21 cellular contexts compared by ENCODE assay signal in genomic region chr1:241775021-241775420, GRCh38.
DNase-seq lines count a peak whose midpoint lies in the region; ATAC-seq, FAIRE-seq and TF ChIP-seq lines count a peak whose summit lies in the region.
"Had no signal": no experiment of that assay in that cellular context is flagged by ENCODE, and none has a peak within 500 bp of the region (broad histone marks: within the 10 kb centered on the region; RNA-seq: fewer than 3 reads in every experiment).

No MANE protein-coding gene starts in this region.

- no peak overlapping the region for H3K27ac ChIP-seq in A549
- H3K27ac ChIP-seq: GM23248 had no signal

- peak; percentile 7 for FAIRE-seq in A549 (lab: Jason Lieb, UNC)
- FAIRE-seq: GM19239 had no signal

- H3K27me3 ChIP-seq in BE2C, result no peaks in the 10 kb centered on the region

- H3K4me3 ChIP-seq in A549 (no peak overlapping the region), epithelial cell of esophagus (ENCODE audit: low read length) (no peak overlapping the region), BE2C (ENCODE audit: low read depth, low read length) (no peak overlapping the region)
- H3K4me3 ChIP-seq: GM23248, HAP-1 had no signal

- no peak for TF ChIP-seq CTCF in A549 (IDR thresholded peaks at IDR 0.05)
- no peak for TF ChIP-seq CTCF in epithelial cell of esophagus (IDR thresholded peaks at IDR 0.05; ENCODE audit: insufficient read depth, low read depth, low read length, missing control alignments)
- TF ChIP-seq CTCF in BE2C (IDR thresholded peaks at IDR 0.05; ENCODE audit: low read depth, low read length), result no peak

- no peaks in the 10 kb centered on the region for H3K36me3 ChIP-seq in BE2C
- H3K36me3 ChIP-seq: HAP-1 had no signal

- H3K4me1 ChIP-seq in A549 (no peaks in the 10 kb centered on the region), BE2C (no peaks in the 10 kb centered on the region)

- WGBS in A549 (ENCODE audit: missing lambda C conversion rate), result 81% methylated on average over 2 of the region's 2 CpGs

- no peak for TF ChIP-seq EP300 in A549 (IDR thresholded peaks at IDR 0.05)

- CTCF ChIA-PET in A549 (lab: Yijun Ruan, JAX), result no interaction called here

- POLR2A ChIA-PET in A549 (lab: Yijun Ruan, JAX), result no interaction called here

- no peak overlapping the region for H3K4me2 ChIP-seq in A549

- no peak for ATAC-seq in A549
- ATAC-seq: SK-N-SH treated with all-trans-retinoic acid at 6 μM for 48 hours, T-cell had no signal

- DNase-seq in A549 (ENCODE audit: low read depth in 1 of 2, low spot score in 1 of 2) (no peak), DMS153 treated with DMSO at 0.1 percent for 48 hours (lab: John Stamatoyannopoulos, UW; ENCODE audit: unreplicated experiment) (peak; percentile 37), NCI-H146 (lab: John Stamatoyannopoulos, UW) (peak; percentile 20), epithelial cell of esophagus (ENCODE audit: low read depth) (peak; percentile 67), NCI-H2196 treated with DMSO at 0.1 percent for 48 hours (lab: John Stamatoyannopoulos, UW; ENCODE audit: unreplicated experiment) (no peak), NCI-H128 (lab: John Stamatoyannopoulos, UW; ENCODE audit: unreplicated experiment) (no peak), NCI-H2081 (lab: John Stamatoyannopoulos, UW) (no peak), BE2C (no peak)
- DNase-seq: ACHN; GF-D8; GM23248; NCI-H1105 treated with DMSO at 0.1 percent for 48 hours; NCI-H2029 treated with DMSO at 0.1 percent for 48 hours; NCI-H69; NK-92 treated with Interleukin-12 subunit alpha and Interleukin-12 subunit beta, amount 100 ng/mL, for 24 hours; RPMI8226; SIG-M5; T-cell had no signal

- no peak for TF ChIP-seq RAD21 in A549 (conservative IDR thresholded peaks at IDR 0.05 in 1 of 2, IDR thresholded peaks at IDR 0.05 in 1 of 2)

- TF ChIP-seq POLR2A in A549 (IDR thresholded peaks at IDR 0.05; ENCODE audit: low read length), result no peak

- H3K9me3 ChIP-seq in A549 (no peaks in the 10 kb centered on the region), BE2C (no peaks in the 10 kb centered on the region)
- H3K9me3 ChIP-seq: HAP-1 had no signal

TF ChIP-seq in A549, 52 proteins besides CTCF, POLR2A, EP300 and RAD21:
- TF ChIP-seq FOSL2 (IDR thresholded peaks at IDR 0.05) (no peak), FOSL2 (CRISPR knock-in tag; IDR thresholded peaks at IDR 0.05) (peak; percentile 48; the same call in 1 of the 2 replicates), EHMT2 (IDR thresholded peaks at IDR 0.05; ENCODE audit: low read depth) (no peak), FOSB (CRISPR knock-in tag; IDR thresholded peaks at IDR 0.05) (no peak)

Comparison
In these comparisons a context has a peak if more than half of its experiments do, and no peak if none do; other contexts are left out.
1. DNase-seq: peak in DMS153 treated with DMSO at 0.1 percent for 48 hours (single experiment), NCI-H146 (single experiment) and epithelial cell of esophagus (single experiment); none in A549 (0 of 2), NCI-H2196 treated with DMSO at 0.1 percent for 48 hours (single experiment), NCI-H128 (single experiment), NCI-H2081 (0 of 2) and BE2C (single experiment).